ENCODE assay signal across 16 cellular contexts in the genomic region with DNA sequence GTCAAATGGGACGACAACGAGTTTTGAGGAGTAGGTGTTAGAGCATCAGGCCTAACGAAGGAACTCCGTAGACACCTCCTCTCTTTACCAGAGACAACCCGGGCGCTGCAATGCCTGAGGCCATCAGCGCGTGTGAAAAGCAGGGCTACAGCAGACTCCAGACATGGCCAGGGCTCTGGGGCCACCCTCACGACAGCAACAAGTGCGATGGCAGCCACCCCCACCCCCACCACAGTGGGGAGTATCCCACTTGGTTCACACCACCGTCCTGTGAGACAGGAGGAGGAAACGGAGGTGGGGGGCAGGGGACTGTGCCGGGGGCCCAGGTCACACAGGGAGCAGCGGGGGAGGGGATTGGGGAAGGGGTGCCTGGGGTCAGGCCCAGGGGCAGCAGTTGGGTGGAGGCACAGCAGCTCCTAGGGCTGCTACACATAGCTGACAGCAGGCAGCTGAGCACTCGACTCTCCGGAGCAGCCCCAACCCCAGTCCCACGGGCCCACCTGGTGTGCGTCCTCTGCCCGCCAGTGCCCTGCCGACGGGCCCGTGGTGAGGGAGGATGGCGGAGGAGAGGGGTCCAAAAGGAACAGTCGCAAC.
"Had no signal": no experiment of that assay in that cellular context is flagged by ENCODE, and none has a peak within 500 bp of the region (broad histone marks: within the 10 kb centered on the region; RNA-seq: fewer than 3 reads in every experiment).

No MANE protein-coding gene starts in this region.

- DNase-seq: activated CD4-positive, alpha-beta T cell treated with anti-CD3 and anti-CD28 coated beads for 4 hours; activated CD4-positive, alpha-beta T cell treated with anti-CD3 and anti-CD28 coated beads, Interleukin-2, amount 50 U/mL, for 48 hours; activated CD4-positive, CD25-positive, alpha-beta regulatory T cell; activated gamma-delta T cell; activated T-cell treated with anti-CD3 and anti-CD28 coated beads, Interleukin-2, amount 50 U/mL, for 72 hours; central memory CD4-positive, alpha-beta T cell; effector memory CD8-positive, alpha-beta T cell; esophagus squamous epithelium; mesendoderm; naive B cell; stimulated activated CD4-positive, alpha-beta T cell treated with anti-CD3 and anti-CD28 coated beads, Interleukin-4, amount 100 ng/mL, for 1 hour; stimulated activated naive CD4-positive, alpha-beta T cell treated with Interleukin-2 at 50 U/mL for 16 hours; T1000 had no signal

- H3K9me3 Mint-ChIP-seq: activated naive CD4-positive, alpha-beta T cell treated with anti-CD3 and anti-CD28 coated beads, Interleukin-2, amount 50 U/mL, for 72 hours; activated T-cell treated with anti-CD3 and anti-CD28 coated beads, Interleukin-2, amount 50 U/mL, for 72 hours; effector memory CD8-positive, alpha-beta T cell; naive B cell had no signal

- H3K9me3 ChIP-seq: esophagus squamous epithelium, gastroesophageal sphincter had no signal

- H3K27ac ChIP-seq: esophagus squamous epithelium, gastroesophageal sphincter had no signal

- H3K36me3 Mint-ChIP-seq: activated naive CD4-positive, alpha-beta T cell treated with anti-CD3 and anti-CD28 coated beads, Interleukin-2, amount 50 U/mL, for 72 hours; naive B cell had no signal

- ATAC-seq: activated naive CD4-positive, alpha-beta T cell treated with anti-CD3 and anti-CD28 coated beads, Interleukin-2, amount 50 U/mL, for 72 hours; activated T-cell treated with anti-CD3 and anti-CD28 coated beads, Interleukin-2, amount 50 U/mL, for 72 hours; effector memory CD8-positive, alpha-beta T cell; gastroesophageal sphincter; left cardiac atrium had no signal

- H3K4me3 ChIP-seq: esophagus squamous epithelium, gastroesophageal sphincter had no signal

- H3K27me3 Mint-ChIP-seq: effector memory CD8-positive, alpha-beta T cell; naive B cell had no signal

- H3K27ac Mint-ChIP-seq: activated naive CD4-positive, alpha-beta T cell treated with anti-CD3 and anti-CD28 coated beads, Interleukin-2, amount 50 U/mL, for 72 hours; activated T-cell treated with anti-CD3 and anti-CD28 coated beads, Interleukin-2, amount 50 U/mL, for 72 hours; naive B cell had no signal

- H3K27me3 ChIP-seq: esophagus squamous epithelium, gastroesophageal sphincter had no signal

- H3K4me3 Mint-ChIP-seq: activated T-cell treated with anti-CD3 and anti-CD28 coated beads, Interleukin-2, amount 50 U/mL, for 72 hours; effector memory CD8-positive, alpha-beta T cell; naive B cell had no signal
